Comparison of ENCODE assay signal across 8 cellular contexts in the genomic region with DNA sequence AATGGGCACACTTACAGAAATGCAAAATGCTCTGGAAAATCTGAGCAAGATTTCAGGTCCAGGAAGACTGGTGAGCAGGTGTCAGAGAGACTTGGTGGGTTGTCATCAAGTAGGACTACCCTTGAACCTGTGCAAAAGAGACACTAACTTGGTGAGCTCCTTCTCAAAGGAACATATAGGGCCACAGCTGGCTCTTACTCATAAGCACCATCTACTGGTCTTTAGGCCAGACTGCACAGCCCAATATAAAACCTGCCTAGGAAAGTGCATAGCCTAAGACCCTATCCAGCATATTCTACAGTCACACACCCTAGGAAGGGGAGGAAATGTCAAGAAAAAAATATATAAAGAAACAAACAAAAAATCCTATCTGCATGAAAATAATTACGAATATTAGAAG. TPM values are rescaled to one million over a fixed set of nuclear protein-coding genes. Genes with fewer than 3 reads are reported as not detected.
A peak's percentile ranks its signal among the peaks of the same experiment; 100 is the strongest.
DNase-seq lines count a peak whose midpoint lies in the region; ATAC-seq and TF ChIP-seq lines count a peak whose summit lies in the region.

No MANE protein-coding gene starts in this region.

- peak; percentile 47 for ATAC-seq in activated CD8-positive, alpha-beta memory T cell treated with anti-CD3 and anti-CD28 coated beads, Interleukin-2, amount 10 ng/mL, durations not matched to agents 7 days and 5 days
- no peak for ATAC-seq in GM18873 (IDR thresholded peaks at IDR 0.05; ENCODE audit: low FRiP score, unreplicated experiment)

- H3K4me3 ChIP-seq in HAP-1 (no peak overlapping the region), choroid plexus epithelial cell (ENCODE audit: low read depth, low read length) (no peak overlapping the region), vagina (no peak overlapping the region)

- in situ Hi-C loops in HAP-1 (cut with MboI; ENCODE audit: low sequenced_read_pairs), result no loop called here

- no peak overlapping the region for H3K27ac ChIP-seq in vagina

- no peak for TF ChIP-seq POLR2A in vagina (IDR thresholded peaks at IDR 0.05)

- no peak for DNase-seq in activated CD8-positive, alpha-beta memory T cell treated with anti-CD3 and anti-CD28 coated beads, Interleukin-2, amount 10 ng/mL, durations not matched to agents 7 days and 5 days
- no peak for DNase-seq in activated CD8-positive, alpha-beta memory T cell treated with anti-CD3 and anti-CD28 coated beads, Interleukin-2, amount 50 U/mL, for 48 hours
- DNase-seq in HAP-1 (ENCODE audit: low spot score in 2 of 2) (peak; percentile 10 to 12), NCI-H2029 treated with DMSO at 0.1 percent for 48 hours (lab: John Stamatoyannopoulos, UW) (peak; percentile 5), choroid plexus epithelial cell (ENCODE audit: low read depth) (peak; percentile 54), nephron progenitor cell (no peak), vagina (ENCODE audit: extremely low spot score in 2 of 2) (no peak)

- no peaks in the 10 kb centered on the region for H3K4me1 Mint-ChIP-seq in activated CD8-positive, alpha-beta memory T cell treated with anti-CD3 and anti-CD28 coated beads, Interleukin-2, amount 10 ng/mL, durations not matched to agents 7 days and 5 days
- H3K4me1 Mint-ChIP-seq in nephron progenitor cell, result no peaks in the 10 kb centered on the region

- H3K27ac Mint-ChIP-seq in activated CD8-positive, alpha-beta memory T cell treated with anti-CD3 and anti-CD28 coated beads, Interleukin-2, amount 10 ng/mL, durations not matched to agents 7 days and 5 days, result no peak overlapping the region
- H3K27ac Mint-ChIP-seq in nephron progenitor cell, result no peak overlapping the region

- H3K9me3 Mint-ChIP-seq in activated CD8-positive, alpha-beta memory T cell treated with anti-CD3 and anti-CD28 coated beads, Interleukin-2, amount 10 ng/mL, durations not matched to agents 7 days and 5 days (ENCODE audit: low read depth), result no peaks in the 10 kb centered on the region
- H3K9me3 Mint-ChIP-seq in nephron progenitor cell, result peaks cover 14% of the 10 kb centered on the region

- intact Hi-C loops in vagina (cut with DNase I), result no loop called here

- peaks cover 2% of the 10 kb centered on the region for H3K27me3 Mint-ChIP-seq in activated CD8-positive, alpha-beta memory T cell treated with anti-CD3 and anti-CD28 coated beads, Interleukin-2, amount 10 ng/mL, durations not matched to agents 7 days and 5 days
- H3K27me3 Mint-ChIP-seq in nephron progenitor cell (ENCODE audit: low read depth, poor library complexity), result no peaks in the 10 kb centered on the region

- CTCF ChIA-PET in activated CD8-positive, alpha-beta memory T cell treated with anti-CD3 and anti-CD28 coated beads, Interleukin-2, amount 10 ng/mL, durations not matched to agents 7 days and 5 days (lab: Charles Lee), result no interaction called here

- TF ChIP-seq CTCF in choroid plexus epithelial cell (conservative IDR thresholded peaks at IDR 0.05; ENCODE audit: low read depth, low read length) (peak; percentile 67), nephron progenitor cell (IDR thresholded peaks at IDR 0.05) (peak; percentile 47), vagina (IDR thresholded peaks at IDR 0.05) (no peak)

- no peak overlapping the region for H3K4me3 Mint-ChIP-seq in activated CD8-positive, alpha-beta memory T cell treated with anti-CD3 and anti-CD28 coated beads, Interleukin-2, amount 10 ng/mL, durations not matched to agents 7 days and 5 days
- H3K4me3 Mint-ChIP-seq in nephron progenitor cell, result no peak overlapping the region

- H3K27me3 ChIP-seq in HAP-1 (ENCODE audit: low read depth), result no peaks in the 10 kb centered on the region
- no peaks in the 10 kb centered on the region for H3K27me3 ChIP-seq in vagina

- H3K36me3 Mint-ChIP-seq in activated CD8-positive, alpha-beta memory T cell treated with anti-CD3 and anti-CD28 coated beads, Interleukin-2, amount 10 ng/mL, durations not matched to agents 7 days and 5 days, result no peaks in the 10 kb centered on the region
- no peaks in the 10 kb centered on the region for H3K36me3 Mint-ChIP-seq in nephron progenitor cell (ENCODE audit: low read depth)

- no peaks in the 10 kb centered on the region for H3K4me1 ChIP-seq in HAP-1
- H3K4me1 ChIP-seq in vagina, result no peaks in the 10 kb centered on the region

- H3K9me3 ChIP-seq in HAP-1 (no peaks in the 10 kb centered on the region), vagina (no peaks in the 10 kb centered on the region)

- H3K36me3 ChIP-seq in HAP-1 (replicated peaks), result no peaks in the 10 kb centered on the region
- H3K36me3 ChIP-seq in vagina, result no peaks in the 10 kb centered on the region

RNA-seq across cellular contexts. Expression of a gene that starts 18.2 kb away (rescaled TPM):
- total RNA-seq in activated CD8-positive, alpha-beta memory T cell treated with anti-CD3 and anti-CD28 coated beads, Interleukin-2, amount 10 ng/mL, durations not matched to agents 7 days and 5 days, result not detected
- not detected for total RNA-seq in vagina

RNA-seq across cellular contexts. Expression of a gene that starts 57.5 kb away (rescaled TPM):
- total RNA-seq in activated CD8-positive, alpha-beta memory T cell treated with anti-CD3 and anti-CD28 coated beads, Interleukin-2, amount 10 ng/mL, durations not matched to agents 7 days and 5 days, result not detected
- total RNA-seq in vagina, result not detected

Comparison
In these comparisons a context has a peak if more than half of its experiments do, and no peak if none do; other contexts are left out.
1. DNase-seq: peak in HAP-1 (2 of 2), NCI-H2029 treated with DMSO at 0.1 percent for 48 hours (single experiment) and choroid plexus epithelial cell (single experiment); none in activated CD8-positive, alpha-beta memory T cell treated with anti-CD3 and anti-CD28 coated beads, Interleukin-2, amount 10 ng/mL, durations not matched to agents 7 days and 5 days (single experiment), activated CD8-positive, alpha-beta memory T cell treated with anti-CD3 and anti-CD28 coated beads, Interleukin-2, amount 50 U/mL, for 48 hours (single experiment), nephron progenitor cell (single experiment) and vagina (0 of 2).
2. CTCF ChIP-seq: peak in choroid plexus epithelial cell (single experiment) and nephron progenitor cell (single experiment); none in vagina (0 of 3).